24 cellular contexts compared by ENCODE assay signal in the genomic region with DNA sequence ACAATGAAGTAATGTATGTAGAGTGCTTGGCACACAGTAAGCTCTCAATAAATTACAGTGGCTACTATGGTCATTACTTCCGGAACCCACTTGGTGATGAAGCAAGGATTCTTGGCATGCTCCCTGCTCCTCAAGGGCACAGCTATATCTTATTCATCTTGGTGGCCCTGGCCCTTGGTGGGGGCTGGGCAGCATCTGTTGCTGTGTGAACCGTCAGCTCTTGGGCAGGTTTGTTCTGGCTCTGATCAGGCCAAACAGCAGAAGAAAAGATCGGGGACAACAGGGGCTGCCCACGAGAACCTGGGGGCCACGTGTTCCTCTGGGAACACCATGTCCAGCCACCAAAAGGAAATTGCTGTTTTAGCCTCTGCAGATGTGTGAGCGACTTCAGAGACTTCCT.
"Had no signal": no experiment of that assay in that cellular context is flagged by ENCODE, and none has a peak within 500 bp of the region (broad histone marks: within the 10 kb centered on the region; RNA-seq: fewer than 3 reads in every experiment).

No MANE protein-coding gene starts in this region.

- H3K4me1 ChIP-seq: spleen, transverse colon, uterus had no signal

- H3K27ac ChIP-seq: epithelial cell of prostate, neural progenitor cell, spleen, transverse colon, uterus had no signal

- H3K4me2 ChIP-seq: neural progenitor cell had no signal

- H2AFZ ChIP-seq: neural progenitor cell had no signal

- ATAC-seq: activated CD4-positive, alpha-beta T cell treated with anti-CD3 and anti-CD28 coated beads for 36 hours; activated T-helper 17 cell treated with anti-CD3 and anti-CD28 coated beads, Interleukin-2, amount 50 U/mL, for 72 hours; naive thymus-derived CD8-positive, alpha-beta T cell had no signal

- H3K4me3 Mint-ChIP-seq: activated B cell treated with CpG ODN at 0.5 μM for 24 hours; activated CD4-positive, alpha-beta T cell treated with anti-CD3 and anti-CD28 coated beads for 36 hours; activated naive CD8-positive, alpha-beta T cell treated with anti-CD3 and anti-CD28 coated beads for 36 hours; activated T-cell treated with anti-CD3 and anti-CD28 coated beads, Interleukin-2, amount 50 U/mL, for 24 hours; activated T-helper 17 cell treated with anti-CD3 and anti-CD28 coated beads, Interleukin-2, amount 50 U/mL, for 72 hours; mesothelial cell of epicardium; naive thymus-derived CD8-positive, alpha-beta T cell; neural progenitor cell; T-helper 1 cell treated with Interleukin-12 subunit alpha and Interleukin-12 subunit beta and Interleukin-4 antibody, amounts not matched to agents 30 μg/mL and 1 μg/mL, for 36 hours had no signal

- DNase-seq: activated B cell treated with CpG ODN at 0.5 μM for 24 hours; activated CD4-positive, alpha-beta T cell treated with anti-CD3 and anti-CD28 coated beads for 36 hours; activated CD4-positive, alpha-beta T cell treated with anti-CD3 and anti-CD28 coated beads, Interleukin-2, amount 50 U/mL, for 4 hours; activated CD8-positive, alpha-beta memory T cell treated with anti-CD3 and anti-CD28 coated beads for 24 hours; activated CD8-positive, alpha-beta memory T cell treated with anti-CD3 and anti-CD28 coated beads, Interleukin-2, amount 50 U/mL, for 4 hours; activated naive CD8-positive, alpha-beta T cell treated with anti-CD3 and anti-CD28 coated beads for 36 hours; activated T-cell treated with anti-CD3 and anti-CD28 coated beads, Interleukin-2, amount 50 U/mL, for 24 hours; amniotic stem cell; kidney; naive thymus-derived CD8-positive, alpha-beta T cell; retina; spleen; stimulated activated CD4-positive, alpha-beta T cell treated with anti-CD3 and anti-CD28 coated beads, Interleukin-4, amount 100 ng/mL, for 1 hour; stimulated activated naive CD4-positive, alpha-beta T cell; T1000; transverse colon; uterus had no signal

- H3K4me3 ChIP-seq: lung, neural progenitor cell, spleen, transverse colon, uterus had no signal

- H3K9me3 Mint-ChIP-seq: activated B cell treated with CpG ODN at 0.5 μM for 24 hours; activated naive CD8-positive, alpha-beta T cell treated with anti-CD3 and anti-CD28 coated beads for 36 hours; activated T-cell treated with anti-CD3 and anti-CD28 coated beads, Interleukin-2, amount 50 U/mL, for 24 hours; activated T-helper 17 cell treated with anti-CD3 and anti-CD28 coated beads, Interleukin-2, amount 50 U/mL, for 72 hours; mesothelial cell of epicardium; T-helper 1 cell treated with Interleukin-12 subunit alpha and Interleukin-12 subunit beta and Interleukin-4 antibody, amounts not matched to agents 30 μg/mL and 1 μg/mL, for 36 hours had no signal

- H3K27me3 ChIP-seq: neural progenitor cell, transverse colon, uterus had no signal

- H3K27ac Mint-ChIP-seq: activated B cell treated with CpG ODN at 0.5 μM for 24 hours; activated CD4-positive, alpha-beta T cell treated with anti-CD3 and anti-CD28 coated beads for 36 hours; activated naive CD8-positive, alpha-beta T cell treated with anti-CD3 and anti-CD28 coated beads for 36 hours; activated T-cell treated with anti-CD3 and anti-CD28 coated beads, Interleukin-2, amount 50 U/mL, for 24 hours; activated T-helper 17 cell treated with anti-CD3 and anti-CD28 coated beads, Interleukin-2, amount 50 U/mL, for 72 hours; mesothelial cell of epicardium; naive thymus-derived CD8-positive, alpha-beta T cell; progenitor cell of endocrine pancreas; T-helper 1 cell treated with Interleukin-12 subunit alpha and Interleukin-12 subunit beta and Interleukin-4 antibody, amounts not matched to agents 30 μg/mL and 1 μg/mL, for 36 hours had no signal

- H3K9me3 ChIP-seq: transverse colon, uterus had no signal

- H3K36me3 ChIP-seq: neural progenitor cell, spleen, transverse colon, uterus had no signal

- H3K4me1 Mint-ChIP-seq: activated B cell treated with CpG ODN at 0.5 μM for 24 hours; activated CD4-positive, alpha-beta T cell treated with anti-CD3 and anti-CD28 coated beads for 36 hours; activated naive CD8-positive, alpha-beta T cell treated with anti-CD3 and anti-CD28 coated beads for 36 hours; activated T-helper 17 cell treated with anti-CD3 and anti-CD28 coated beads, Interleukin-2, amount 50 U/mL, for 72 hours; mesothelial cell of epicardium; naive thymus-derived CD8-positive, alpha-beta T cell had no signal
